ENCODE assay signal across 1 cellular context in genomic region chr16:81444448-81445121, GRCh38.
A peak's percentile ranks its signal among the peaks of the same experiment; 100 is the strongest.
TF ChIP-seq lines count a peak whose summit lies in the region.

CMIP (plus strand) TSS chr16:81444808.

TF ChIP-seq in HepG2, 621 proteins besides CTCF, POLR2A, EP300 and RAD21 (continued from another document and continues in another):
- TF ChIP-seq ZNF281 (CRISPR knock-in tag; IDR thresholded peaks at IDR 0.05; ENCODE audit: borderline replicate concordance) (peak; percentile 32; the same call in 1 of the 2 replicates), GATAD1 (CRISPR knock-in tag; IDR thresholded peaks at IDR 0.05) (no peak), ZNF674 (CRISPR knock-in tag; IDR thresholded peaks at IDR 0.05; ENCODE audit: low read depth) (no peak), ISX (CRISPR knock-in tag; conservative IDR thresholded peaks at IDR 0.05) (no peak), CBFB (CRISPR knock-in tag; IDR thresholded peaks at IDR 0.05) (no peak), HNRNPLL (IDR thresholded peaks at IDR 0.05; ENCODE audit: low read depth, low read length, poor library complexity, severe bottlenecking) (peak; percentile 2), SKI (IDR thresholded peaks at IDR 0.05; ENCODE audit: partially characterized antibody) (peak; percentile 39), ZMYM2 (CRISPR knock-in tag; IDR thresholded peaks at IDR 0.05) (no peak), NCOA2 (CRISPR knock-in tag; IDR thresholded peaks at IDR 0.05) (no peak), ZFP1 (CRISPR knock-in tag; IDR thresholded peaks at IDR 0.05) (no peak), HMGXB3 (CRISPR knock-in tag; IDR thresholded peaks at IDR 0.05; ENCODE audit: borderline replicate concordance) (no peak), ZNF768 (CRISPR knock-in tag; IDR thresholded peaks at IDR 0.05) (no peak), NFYC (CRISPR knock-in tag; IDR thresholded peaks at IDR 0.05) (peak; percentile 56), MTA3 (CRISPR knock-in tag; IDR thresholded peaks at IDR 0.05) (no peak), SIN3B (IDR thresholded peaks at IDR 0.05; ENCODE audit: low read length) (no peak), KDM5A (IDR thresholded peaks at IDR 0.05; ENCODE audit: borderline replicate concordance, low read length) (no peak), UBTF (CRISPR knock-in tag; IDR thresholded peaks at IDR 0.05) (no peak), PHF5A (CRISPR knock-in tag; IDR thresholded peaks at IDR 0.05; ENCODE audit: low read depth, unreplicated experiment) (no peak), SRSF4 (IDR thresholded peaks at IDR 0.05; ENCODE audit: low read depth, low read length, poor library complexity, severe bottlenecking) (no peak), STAG1 (CRISPR knock-in tag; IDR thresholded peaks at IDR 0.05) (no peak), HNF4G (IDR thresholded peaks at IDR 0.05; ENCODE audit: borderline replicate concordance, low read depth, low read length) (peak; percentile 9; the same call in 1 of the 2 replicates), HNF4G (CRISPR knock-in tag; IDR thresholded peaks at IDR 0.05; ENCODE audit: borderline replicate concordance, low read depth) (no peak), ZNF709 (CRISPR knock-in tag; IDR thresholded peaks at IDR 0.05) (no peak), ATF2 (CRISPR knock-in tag; IDR thresholded peaks at IDR 0.05) (no peak), ZNF275 (CRISPR knock-in tag; IDR thresholded peaks at IDR 0.05; ENCODE audit: borderline replicate concordance) (no peak), ZBTB42 (CRISPR knock-in tag; IDR thresholded peaks at IDR 0.05) (no peak), HNF1B (CRISPR knock-in tag; IDR thresholded peaks at IDR 0.05) (no peak), ZNF616 (CRISPR knock-in tag; IDR thresholded peaks at IDR 0.05; ENCODE audit: low read depth) (peak; percentile 13; the same call in 1 of the 2 replicates), TFDP1 (CRISPR knock-in tag; IDR thresholded peaks at IDR 0.05; ENCODE audit: borderline replicate concordance) (0 out of 2 replicates have a peak, but pooled peaks have one; percentile 44), ZNF564 (CRISPR knock-in tag; IDR thresholded peaks at IDR 0.05) (no peak), ZBTB4 (CRISPR knock-in tag; IDR thresholded peaks at IDR 0.05; ENCODE audit: borderline replicate concordance) (no peak), ZNF280B (CRISPR knock-in tag; IDR thresholded peaks at IDR 0.05; ENCODE audit: borderline replicate concordance) (no peak), ARNT2 (CRISPR knock-in tag; IDR thresholded peaks at IDR 0.05; ENCODE audit: low read depth) (0 out of 2 replicates have a peak, but pooled peaks have one; percentile 30), ZNF296 (CRISPR knock-in tag; conservative IDR thresholded peaks at IDR 0.05) (no peak), NFATC3 (CRISPR knock-in tag; IDR thresholded peaks at IDR 0.05) (no peak), ATF7-NPFF (CRISPR knock-in tag; IDR thresholded peaks at IDR 0.05; ENCODE audit: low read depth) (0 out of 2 replicates have a peak, but pooled peaks have one; percentile 31), ZNF777 (CRISPR knock-in tag; IDR thresholded peaks at IDR 0.05) (peak; percentile 89), MEIS2 (CRISPR knock-in tag; IDR thresholded peaks at IDR 0.05) (no peak), MAZ (IDR thresholded peaks at IDR 0.05; ENCODE audit: borderline replicate concordance, low read depth, low read length) (peak; percentile 56; the same call in 1 of the 2 replicates), MAZ (CRISPR knock-in tag; IDR thresholded peaks at IDR 0.05; ENCODE audit: low read depth) (no peak)
